Comparison of ENCODE assay signal across 2 cellular contexts in the genomic region with DNA sequence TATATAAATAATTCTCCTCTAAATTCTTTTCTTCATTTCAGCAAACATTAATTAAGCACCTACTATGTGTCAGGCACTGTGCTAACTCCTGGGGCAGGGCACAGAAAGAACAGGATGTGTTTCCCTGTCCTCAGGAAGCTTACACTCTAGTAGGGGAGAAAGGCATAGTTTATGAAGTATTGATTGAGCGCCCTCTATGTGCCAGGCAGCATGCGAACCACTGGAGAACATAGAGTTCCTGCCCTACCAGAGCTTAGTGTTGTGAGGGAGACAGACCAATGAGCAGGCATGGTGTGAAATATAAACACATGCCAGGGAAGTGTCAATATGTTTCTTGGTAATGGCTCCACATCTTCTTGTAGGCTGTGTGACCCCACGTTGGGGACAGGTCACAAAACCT.
TF ChIP-seq lines count a peak whose summit lies in the region.

No MANE protein-coding gene starts in this region.

TF ChIP-seq in GM23338, 12 proteins besides CTCF, POLR2A, EP300 and RAD21 (continued from another document and continues in another):
- no peak for TF ChIP-seq JUNB (IDR thresholded peaks at IDR 0.05; ENCODE audit: unreplicated experiment)
- no peak for TF ChIP-seq NANOG (IDR thresholded peaks at IDR 0.05; ENCODE audit: borderline replicate concordance)
- TF ChIP-seq, protein P1, sequence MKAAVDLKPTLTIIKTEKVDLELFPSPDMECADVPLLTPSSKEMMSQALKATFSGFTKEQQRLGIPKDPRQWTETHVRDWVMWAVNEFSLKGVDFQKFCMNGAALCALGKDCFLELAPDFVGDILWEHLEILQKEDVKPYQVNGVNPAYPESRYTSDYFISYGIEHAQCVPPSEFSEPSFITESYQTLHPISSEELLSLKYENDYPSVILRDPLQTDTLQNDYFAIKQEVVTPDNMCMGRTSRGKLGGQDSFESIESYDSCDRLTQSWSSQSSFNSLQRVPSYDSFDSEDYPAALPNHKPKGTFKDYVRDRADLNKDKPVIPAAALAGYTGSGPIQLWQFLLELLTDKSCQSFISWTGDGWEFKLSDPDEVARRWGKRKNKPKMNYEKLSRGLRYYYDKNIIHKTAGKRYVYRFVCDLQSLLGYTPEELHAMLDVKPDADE (IDR thresholded peaks at IDR 0.05), result no peak
- no peak for TF ChIP-seq STAT1 (IDR thresholded peaks at IDR 0.05; ENCODE audit: unreplicated experiment)
- no peak for TF ChIP-seq ZNF114 (CRISPR knock-in tag; IDR thresholded peaks at IDR 0.05)
- TF ChIP-seq, protein P2, sequence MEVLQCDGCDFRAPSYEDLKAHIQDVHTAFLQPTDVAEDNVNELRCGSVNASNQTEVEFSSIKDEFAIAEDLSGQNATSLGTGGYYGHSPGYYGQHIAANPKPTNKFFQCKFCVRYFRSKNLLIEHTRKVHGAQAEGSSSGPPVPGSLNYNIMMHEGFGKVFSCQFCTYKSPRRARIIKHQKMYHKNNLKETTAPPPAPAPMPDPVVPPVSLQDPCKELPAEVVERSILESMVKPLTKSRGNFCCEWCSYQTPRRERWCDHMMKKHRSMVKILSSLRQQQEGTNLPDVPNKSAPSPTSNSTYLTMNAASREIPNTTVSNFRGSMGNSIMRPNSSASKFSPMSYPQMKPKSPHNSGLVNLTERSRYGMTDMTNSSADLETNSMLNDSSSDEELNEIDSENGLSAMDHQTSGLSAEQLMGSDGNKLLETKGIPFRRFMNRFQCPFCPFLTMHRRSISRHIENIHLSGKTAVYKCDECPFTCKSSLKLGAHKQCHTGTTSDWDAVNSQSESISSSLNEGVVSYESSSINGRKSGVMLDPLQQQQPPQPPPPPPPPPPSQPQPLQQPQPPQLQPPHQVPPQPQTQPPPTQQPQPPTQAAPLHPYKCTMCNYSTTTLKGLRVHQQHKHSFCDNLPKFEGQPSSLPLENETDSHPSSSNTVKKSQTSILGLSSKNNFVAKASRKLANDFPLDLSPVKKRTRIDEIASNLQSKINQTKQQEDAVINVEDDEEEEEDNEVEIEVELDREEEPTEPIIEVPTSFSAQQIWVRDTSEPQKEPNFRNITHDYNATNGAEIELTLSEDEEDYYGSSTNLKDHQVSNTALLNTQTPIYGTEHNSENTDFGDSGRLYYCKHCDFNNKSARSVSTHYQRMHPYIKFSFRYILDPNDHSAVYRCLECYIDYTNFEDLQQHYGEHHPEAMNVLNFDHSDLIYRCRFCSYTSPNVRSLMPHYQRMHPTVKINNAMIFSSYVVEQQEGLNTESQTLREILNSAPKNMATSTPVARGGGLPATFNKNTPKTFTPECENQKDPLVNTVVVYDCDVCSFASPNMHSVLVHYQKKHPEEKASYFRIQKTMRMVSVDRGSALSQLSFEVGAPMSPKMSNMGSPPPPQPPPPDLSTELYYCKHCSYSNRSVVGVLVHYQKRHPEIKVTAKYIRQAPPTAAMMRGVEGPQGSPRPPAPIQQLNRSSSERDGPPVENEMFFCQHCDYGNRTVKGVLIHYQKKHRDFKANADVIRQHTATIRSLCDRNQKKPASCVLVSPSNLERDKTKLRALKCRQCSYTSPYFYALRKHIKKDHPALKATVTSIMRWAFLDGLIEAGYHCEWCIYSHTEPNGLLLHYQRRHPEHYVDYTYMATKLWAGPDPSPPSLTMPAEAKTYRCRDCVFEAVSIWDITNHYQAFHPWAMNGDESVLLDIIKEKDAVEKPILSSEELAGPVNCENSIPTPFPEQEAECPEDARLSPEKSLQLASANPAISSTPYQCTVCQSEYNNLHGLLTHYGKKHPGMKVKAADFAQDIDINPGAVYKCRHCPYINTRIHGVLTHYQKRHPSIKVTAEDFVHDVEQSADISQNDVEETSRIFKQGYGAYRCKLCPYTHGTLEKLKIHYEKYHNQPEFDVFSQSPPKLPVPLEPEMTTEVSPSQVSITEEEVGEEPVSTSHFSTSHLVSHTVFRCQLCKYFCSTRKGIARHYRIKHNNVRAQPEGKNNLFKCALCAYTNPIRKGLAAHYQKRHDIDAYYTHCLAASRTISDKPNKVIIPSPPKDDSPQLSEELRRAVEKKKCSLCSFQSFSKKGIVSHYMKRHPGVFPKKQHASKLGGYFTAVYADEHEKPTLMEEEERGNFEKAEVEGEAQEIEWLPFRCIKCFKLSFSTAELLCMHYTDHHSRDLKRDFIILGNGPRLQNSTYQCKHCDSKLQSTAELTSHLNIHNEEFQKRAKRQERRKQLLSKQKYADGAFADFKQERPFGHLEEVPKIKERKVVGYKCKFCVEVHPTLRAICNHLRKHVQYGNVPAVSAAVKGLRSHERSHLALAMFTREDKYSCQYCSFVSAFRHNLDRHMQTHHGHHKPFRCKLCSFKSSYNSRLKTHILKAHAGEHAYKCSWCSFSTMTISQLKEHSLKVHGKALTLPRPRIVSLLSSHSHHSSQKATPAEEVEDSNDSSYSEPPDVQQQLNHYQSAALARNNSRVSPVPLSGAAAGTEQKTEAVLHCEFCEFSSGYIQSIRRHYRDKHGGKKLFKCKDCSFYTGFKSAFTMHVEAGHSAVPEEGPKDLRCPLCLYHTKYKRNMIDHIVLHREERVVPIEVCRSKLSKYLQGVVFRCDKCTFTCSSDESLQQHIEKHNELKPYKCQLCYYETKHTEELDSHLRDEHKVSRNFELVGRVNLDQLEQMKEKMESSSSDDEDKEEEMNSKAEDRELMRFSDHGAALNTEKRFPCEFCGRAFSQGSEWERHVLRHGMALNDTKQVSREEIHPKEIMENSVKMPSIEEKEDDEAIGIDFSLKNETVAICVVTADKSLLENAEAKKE (CRISPR knock-in tag; IDR thresholded peaks at IDR 0.05), result no peak
- no peak for TF ChIP-seq EZH2phosphoT487 (IDR thresholded peaks at IDR 0.05; ENCODE audit: unreplicated experiment)
- no peak for TF ChIP-seq EZH2 (IDR thresholded peaks at IDR 0.05; ENCODE audit: low read depth, unreplicated experiment)
- TF ChIP-seq, protein P3, sequence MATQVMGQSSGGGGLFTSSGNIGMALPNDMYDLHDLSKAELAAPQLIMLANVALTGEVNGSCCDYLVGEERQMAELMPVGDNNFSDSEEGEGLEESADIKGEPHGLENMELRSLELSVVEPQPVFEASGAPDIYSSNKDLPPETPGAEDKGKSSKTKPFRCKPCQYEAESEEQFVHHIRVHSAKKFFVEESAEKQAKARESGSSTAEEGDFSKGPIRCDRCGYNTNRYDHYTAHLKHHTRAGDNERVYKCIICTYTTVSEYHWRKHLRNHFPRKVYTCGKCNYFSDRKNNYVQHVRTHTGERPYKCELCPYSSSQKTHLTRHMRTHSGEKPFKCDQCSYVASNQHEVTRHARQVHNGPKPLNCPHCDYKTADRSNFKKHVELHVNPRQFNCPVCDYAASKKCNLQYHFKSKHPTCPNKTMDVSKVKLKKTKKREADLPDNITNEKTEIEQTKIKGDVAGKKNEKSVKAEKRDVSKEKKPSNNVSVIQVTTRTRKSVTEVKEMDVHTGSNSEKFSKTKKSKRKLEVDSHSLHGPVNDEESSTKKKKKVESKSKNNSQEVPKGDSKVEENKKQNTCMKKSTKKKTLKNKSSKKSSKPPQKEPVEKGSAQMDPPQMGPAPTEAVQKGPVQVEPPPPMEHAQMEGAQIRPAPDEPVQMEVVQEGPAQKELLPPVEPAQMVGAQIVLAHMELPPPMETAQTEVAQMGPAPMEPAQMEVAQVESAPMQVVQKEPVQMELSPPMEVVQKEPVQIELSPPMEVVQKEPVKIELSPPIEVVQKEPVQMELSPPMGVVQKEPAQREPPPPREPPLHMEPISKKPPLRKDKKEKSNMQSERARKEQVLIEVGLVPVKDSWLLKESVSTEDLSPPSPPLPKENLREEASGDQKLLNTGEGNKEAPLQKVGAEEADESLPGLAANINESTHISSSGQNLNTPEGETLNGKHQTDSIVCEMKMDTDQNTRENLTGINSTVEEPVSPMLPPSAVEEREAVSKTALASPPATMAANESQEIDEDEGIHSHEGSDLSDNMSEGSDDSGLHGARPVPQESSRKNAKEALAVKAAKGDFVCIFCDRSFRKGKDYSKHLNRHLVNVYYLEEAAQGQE (IDR thresholded peaks at IDR 0.05; ENCODE audit: unreplicated experiment), result no peak
- TF ChIP-seq ZNF331 (CRISPR knock-in tag; IDR thresholded peaks at IDR 0.05; ENCODE audit: low read depth), result no peak

TF ChIP-seq in WTC11, 78 proteins besides CTCF, POLR2A, EP300 and RAD21 (continued from another document):
- no peak for TF ChIP-seq ZNF263 (CRISPR knock-in tag; IDR thresholded peaks at IDR 0.05; ENCODE audit: low read depth)
- no peak for TF ChIP-seq NR1H2 (CRISPR knock-in tag; IDR thresholded peaks at IDR 0.05)
- TF ChIP-seq, protein P4, sequence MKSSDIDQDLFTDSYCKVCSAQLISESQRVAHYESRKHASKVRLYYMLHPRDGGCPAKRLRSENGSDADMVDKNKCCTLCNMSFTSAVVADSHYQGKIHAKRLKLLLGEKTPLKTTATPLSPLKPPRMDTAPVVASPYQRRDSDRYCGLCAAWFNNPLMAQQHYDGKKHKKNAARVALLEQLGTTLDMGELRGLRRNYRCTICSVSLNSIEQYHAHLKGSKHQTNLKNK (CRISPR knock-in tag; IDR thresholded peaks at IDR 0.05), result no peak
- TF ChIP-seq, protein P5, sequence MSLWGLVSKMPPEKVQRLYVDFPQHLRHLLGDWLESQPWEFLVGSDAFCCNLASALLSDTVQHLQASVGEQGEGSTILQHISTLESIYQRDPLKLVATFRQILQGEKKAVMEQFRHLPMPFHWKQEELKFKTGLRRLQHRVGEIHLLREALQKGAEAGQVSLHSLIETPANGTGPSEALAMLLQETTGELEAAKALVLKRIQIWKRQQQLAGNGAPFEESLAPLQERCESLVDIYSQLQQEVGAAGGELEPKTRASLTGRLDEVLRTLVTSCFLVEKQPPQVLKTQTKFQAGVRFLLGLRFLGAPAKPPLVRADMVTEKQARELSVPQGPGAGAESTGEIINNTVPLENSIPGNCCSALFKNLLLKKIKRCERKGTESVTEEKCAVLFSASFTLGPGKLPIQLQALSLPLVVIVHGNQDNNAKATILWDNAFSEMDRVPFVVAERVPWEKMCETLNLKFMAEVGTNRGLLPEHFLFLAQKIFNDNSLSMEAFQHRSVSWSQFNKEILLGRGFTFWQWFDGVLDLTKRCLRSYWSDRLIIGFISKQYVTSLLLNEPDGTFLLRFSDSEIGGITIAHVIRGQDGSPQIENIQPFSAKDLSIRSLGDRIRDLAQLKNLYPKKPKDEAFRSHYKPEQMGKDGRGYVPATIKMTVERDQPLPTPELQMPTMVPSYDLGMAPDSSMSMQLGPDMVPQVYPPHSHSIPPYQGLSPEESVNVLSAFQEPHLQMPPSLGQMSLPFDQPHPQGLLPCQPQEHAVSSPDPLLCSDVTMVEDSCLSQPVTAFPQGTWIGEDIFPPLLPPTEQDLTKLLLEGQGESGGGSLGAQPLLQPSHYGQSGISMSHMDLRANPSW (CRISPR knock-in tag; conservative IDR thresholded peaks at IDR 0.05; ENCODE audit: low read depth), result no peak
- no peak for TF ChIP-seq KAT7 (CRISPR knock-in tag; IDR thresholded peaks at IDR 0.05; ENCODE audit: borderline replicate concordance)
- TF ChIP-seq EMX1 (CRISPR knock-in tag; IDR thresholded peaks at IDR 0.05), result no peak
- TF ChIP-seq ZNF416 (CRISPR knock-in tag; IDR thresholded peaks at IDR 0.05), result no peak
